8 cellular contexts compared by ENCODE assay signal in genomic region chr11:108593214-108593909, GRCh38. TPM values are rescaled to one million over a fixed set of nuclear protein-coding genes. Genes with fewer than 3 reads are reported as not detected.
A peak's percentile ranks its signal among the peaks of the same experiment; 100 is the strongest.
DNase-seq lines count a peak whose midpoint lies in the region; ATAC-seq, FAIRE-seq and TF ChIP-seq lines count a peak whose summit lies in the region.

TSS of gene EXPH5 (minus strand) at chr11:108593768. CDS start at chr11:108593536, 232 bp downstream.

- FAIRE-seq in pancreas (lab: Jason Lieb, UNC), result peak; percentile 69

- peaks cover 16% of the 10 kb centered on the region for H3K4me1 Mint-ChIP-seq in activated naive CD8-positive, alpha-beta T cell treated with anti-CD3 and anti-CD28 coated beads, Interleukin-2, amount 50 U/mL, for 24 hours

- peak within 1 kb of the TSS; percentile 92 for H3K27ac Mint-ChIP-seq in activated naive CD8-positive, alpha-beta T cell treated with anti-CD3 and anti-CD28 coated beads, Interleukin-2, amount 50 U/mL, for 24 hours

- H3K27ac ChIP-seq in pancreas, result peak within 1 kb of the TSS; percentile 48 to 95 (median 81)
- H3K27ac ChIP-seq in tibial nerve, result peak within 1 kb of the TSS; percentile 19 to 87 (median 66)

- H3K9me3 Mint-ChIP-seq in activated naive CD8-positive, alpha-beta T cell treated with anti-CD3 and anti-CD28 coated beads, Interleukin-2, amount 50 U/mL, for 24 hours, result no peaks in the 10 kb centered on the region

- H3K36me3 ChIP-seq in pancreas (no peaks in the 10 kb centered on the region), tibial nerve (no peaks in the 10 kb centered on the region)

- H3K27me3 Mint-ChIP-seq in activated naive CD8-positive, alpha-beta T cell treated with anti-CD3 and anti-CD28 coated beads, Interleukin-2, amount 50 U/mL, for 24 hours, result peaks cover 28% of the 10 kb centered on the region

- DNase-seq in GM12864 (ENCODE audit: low read depth) (peak; percentile 73), NCI-H1105 (lab: John Stamatoyannopoulos, UW) (peak; percentile 98), SW 1271 (lab: John Stamatoyannopoulos, UW) (peak; percentile 92 to 97), cardiac septum (ENCODE audit: low spot score) (peak; percentile 81), pancreas (peak; percentile 93 to 98 (median 98)), tibial nerve (ENCODE audit: low spot score in 2 of 2) (peak; percentile 33 to 55)
- peak; percentile 90 for DNase-seq in activated naive CD8-positive, alpha-beta T cell treated with anti-CD3 and anti-CD28 coated beads, Interleukin-2, amount 50 U/mL, for 24 hours

- TF ChIP-seq POLR2A in tibial nerve (IDR thresholded peaks at IDR 0.05), result peak in 1 of 2 donors; percentile 58

- H3K9me3 ChIP-seq in pancreas, result no peaks in the 10 kb centered on the region
- no peaks in the 10 kb centered on the region for H3K9me3 ChIP-seq in tibial nerve

- H3K36me3 Mint-ChIP-seq in activated naive CD8-positive, alpha-beta T cell treated with anti-CD3 and anti-CD28 coated beads, Interleukin-2, amount 50 U/mL, for 24 hours (ENCODE audit: low read depth), result no peaks in the 10 kb centered on the region

- H3K4me1 ChIP-seq in pancreas (peaks cover 0 to 6% (median 0%) of the 10 kb centered on the region in 3 donors), tibial nerve (peaks cover 0 to 16% (median 4%) of the 10 kb centered on the region in 4 donors)

- intact Hi-C loops in cardiac septum (cut with DNase I), result no loop called here
- intact Hi-C loops in pancreas (cut with DNase I), result no loop called here

- 1% methylated on average over 26 to 37 of the region's 37 CpGs for WGBS in pancreas, 2 donors
- WGBS in tibial nerve, 2 donors, result 1% methylated on average over 37 of the region's 37 CpGs

- H3K27me3 ChIP-seq in pancreas (no peaks in the 10 kb centered on the region), tibial nerve (peaks cover 0 to 6% of the 10 kb centered on the region in 2 donors)

- TF ChIP-seq EP300 in tibial nerve (IDR thresholded peaks at IDR 0.05), result peak in 1 of 2 donors; percentile 73

- peak within 1 kb of the TSS; percentile 96 for H3K4me3 Mint-ChIP-seq in activated naive CD8-positive, alpha-beta T cell treated with anti-CD3 and anti-CD28 coated beads, Interleukin-2, amount 50 U/mL, for 24 hours

- TF ChIP-seq CTCF in GM12864 (IDR thresholded peaks at IDR 0.05; ENCODE audit: low read depth, low read length, missing control alignments) (no peak), pancreas (IDR thresholded peaks at IDR 0.05) (no peak), tibial nerve (IDR thresholded peaks at IDR 0.05) (no peak)

- H3K4me3 ChIP-seq in GM12864 (ENCODE audit: low read depth, low read length), result peak within 1 kb of the TSS; percentile 77
- H3K4me3 ChIP-seq in pancreas, result peak within 1 kb of the TSS; percentile 39 to 81 (median 76)
- peak within 1 kb of the TSS; percentile 33 to 87 (median 66) for H3K4me3 ChIP-seq in tibial nerve

- ATAC-seq in HG02759 (IDR thresholded peaks at IDR 0.05; ENCODE audit: unreplicated experiment) (peak; percentile 93), pancreas (peak; percentile 98)
- ATAC-seq in activated naive CD8-positive, alpha-beta T cell treated with anti-CD3 and anti-CD28 coated beads, Interleukin-2, amount 50 U/mL, for 24 hours, result peak; percentile 97

RNA-seq across cellular contexts. Expression of gene EXPH5, which starts in this region (rescaled TPM):
- total RNA-seq in cardiac septum (0.46 TPM), pancreas (1 to 10 TPM; 2.1 to 5.7 (median 4.0) TPM), tibial nerve (1 to 10 TPM; 2.4 to 5.4 (median 4.1) TPM)
- polyA plus RNA-seq in pancreas, result under 1 TPM; 0.70 to 0.87 TPM

Comparison
In these comparisons a context has a peak if more than half of its experiments do, and no peak if none do; other contexts are left out.
1. Peak in every context shown above with its lines: DNase-seq, ATAC-seq, H3K4me3 ChIP-seq and H3K27ac ChIP-seq.
2. Peak in DNase-seq in cardiac septum; RNA of the gene not detected or under 1 TPM.
3. DNase-seq: peak in every context shown above with its lines; median percentile 98 in NCI-H1105; 98 in pancreas; 94 in SW 1271; 90 in activated naive CD8-positive, alpha-beta T cell treated with anti-CD3 and anti-CD28 coated beads, Interleukin-2, amount 50 U/mL, for 24 hours; 81 in cardiac septum; 73 in GM12864; 44 in tibial nerve.